Comparison of ENCODE assay signal across 1 cellular context in the genomic region with DNA sequence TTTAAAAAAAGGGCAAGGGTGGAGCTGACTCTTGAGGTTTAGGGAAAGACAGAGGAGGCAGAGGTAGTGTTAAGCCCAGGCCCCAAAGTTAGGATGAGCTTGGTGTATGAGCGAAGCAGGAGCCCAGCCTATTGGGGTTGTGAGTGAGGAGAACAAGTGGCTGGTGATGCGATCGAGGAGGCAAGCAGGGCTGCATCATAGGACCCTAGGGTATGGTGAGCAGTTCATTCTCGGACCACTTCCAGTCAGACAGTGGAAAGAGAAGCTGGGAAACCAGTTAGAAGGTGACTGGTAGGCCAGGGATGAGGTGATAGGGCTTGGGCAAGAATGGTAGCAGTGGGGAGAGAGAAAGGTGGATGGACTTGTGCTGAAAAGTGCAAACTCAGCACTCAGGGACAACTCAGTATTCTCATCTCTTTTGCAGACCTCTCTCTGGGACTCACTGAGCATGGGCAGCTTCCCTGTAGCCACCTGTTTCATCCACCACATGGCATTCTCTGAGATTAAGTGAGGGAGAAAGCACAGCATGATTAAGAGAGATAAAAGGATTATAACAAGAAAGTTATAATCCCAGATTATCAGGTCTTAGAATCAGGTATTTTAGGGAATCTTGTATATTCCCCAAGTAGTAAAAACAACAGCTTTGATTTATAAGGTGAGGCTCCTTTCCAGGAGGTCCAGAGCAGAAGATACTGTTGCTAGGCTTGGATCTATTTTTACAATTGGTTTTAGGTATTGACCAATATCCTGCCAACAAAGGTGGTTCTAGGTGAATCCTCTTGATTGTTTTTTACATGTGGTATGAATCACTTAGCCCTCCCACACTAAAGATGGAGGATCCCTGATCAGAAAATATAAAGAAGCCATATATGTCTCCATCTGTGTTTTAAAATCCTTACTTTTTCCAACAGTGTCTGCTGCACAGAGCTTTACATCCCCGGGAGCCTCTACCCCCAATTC.
TF ChIP-seq lines count a peak whose summit lies in the region.

No MANE protein-coding gene starts in this region.

TF ChIP-seq in GM23338, 12 proteins besides CTCF, POLR2A, EP300 and RAD21 (continued from another document):
- TF ChIP-seq, protein P1, sequence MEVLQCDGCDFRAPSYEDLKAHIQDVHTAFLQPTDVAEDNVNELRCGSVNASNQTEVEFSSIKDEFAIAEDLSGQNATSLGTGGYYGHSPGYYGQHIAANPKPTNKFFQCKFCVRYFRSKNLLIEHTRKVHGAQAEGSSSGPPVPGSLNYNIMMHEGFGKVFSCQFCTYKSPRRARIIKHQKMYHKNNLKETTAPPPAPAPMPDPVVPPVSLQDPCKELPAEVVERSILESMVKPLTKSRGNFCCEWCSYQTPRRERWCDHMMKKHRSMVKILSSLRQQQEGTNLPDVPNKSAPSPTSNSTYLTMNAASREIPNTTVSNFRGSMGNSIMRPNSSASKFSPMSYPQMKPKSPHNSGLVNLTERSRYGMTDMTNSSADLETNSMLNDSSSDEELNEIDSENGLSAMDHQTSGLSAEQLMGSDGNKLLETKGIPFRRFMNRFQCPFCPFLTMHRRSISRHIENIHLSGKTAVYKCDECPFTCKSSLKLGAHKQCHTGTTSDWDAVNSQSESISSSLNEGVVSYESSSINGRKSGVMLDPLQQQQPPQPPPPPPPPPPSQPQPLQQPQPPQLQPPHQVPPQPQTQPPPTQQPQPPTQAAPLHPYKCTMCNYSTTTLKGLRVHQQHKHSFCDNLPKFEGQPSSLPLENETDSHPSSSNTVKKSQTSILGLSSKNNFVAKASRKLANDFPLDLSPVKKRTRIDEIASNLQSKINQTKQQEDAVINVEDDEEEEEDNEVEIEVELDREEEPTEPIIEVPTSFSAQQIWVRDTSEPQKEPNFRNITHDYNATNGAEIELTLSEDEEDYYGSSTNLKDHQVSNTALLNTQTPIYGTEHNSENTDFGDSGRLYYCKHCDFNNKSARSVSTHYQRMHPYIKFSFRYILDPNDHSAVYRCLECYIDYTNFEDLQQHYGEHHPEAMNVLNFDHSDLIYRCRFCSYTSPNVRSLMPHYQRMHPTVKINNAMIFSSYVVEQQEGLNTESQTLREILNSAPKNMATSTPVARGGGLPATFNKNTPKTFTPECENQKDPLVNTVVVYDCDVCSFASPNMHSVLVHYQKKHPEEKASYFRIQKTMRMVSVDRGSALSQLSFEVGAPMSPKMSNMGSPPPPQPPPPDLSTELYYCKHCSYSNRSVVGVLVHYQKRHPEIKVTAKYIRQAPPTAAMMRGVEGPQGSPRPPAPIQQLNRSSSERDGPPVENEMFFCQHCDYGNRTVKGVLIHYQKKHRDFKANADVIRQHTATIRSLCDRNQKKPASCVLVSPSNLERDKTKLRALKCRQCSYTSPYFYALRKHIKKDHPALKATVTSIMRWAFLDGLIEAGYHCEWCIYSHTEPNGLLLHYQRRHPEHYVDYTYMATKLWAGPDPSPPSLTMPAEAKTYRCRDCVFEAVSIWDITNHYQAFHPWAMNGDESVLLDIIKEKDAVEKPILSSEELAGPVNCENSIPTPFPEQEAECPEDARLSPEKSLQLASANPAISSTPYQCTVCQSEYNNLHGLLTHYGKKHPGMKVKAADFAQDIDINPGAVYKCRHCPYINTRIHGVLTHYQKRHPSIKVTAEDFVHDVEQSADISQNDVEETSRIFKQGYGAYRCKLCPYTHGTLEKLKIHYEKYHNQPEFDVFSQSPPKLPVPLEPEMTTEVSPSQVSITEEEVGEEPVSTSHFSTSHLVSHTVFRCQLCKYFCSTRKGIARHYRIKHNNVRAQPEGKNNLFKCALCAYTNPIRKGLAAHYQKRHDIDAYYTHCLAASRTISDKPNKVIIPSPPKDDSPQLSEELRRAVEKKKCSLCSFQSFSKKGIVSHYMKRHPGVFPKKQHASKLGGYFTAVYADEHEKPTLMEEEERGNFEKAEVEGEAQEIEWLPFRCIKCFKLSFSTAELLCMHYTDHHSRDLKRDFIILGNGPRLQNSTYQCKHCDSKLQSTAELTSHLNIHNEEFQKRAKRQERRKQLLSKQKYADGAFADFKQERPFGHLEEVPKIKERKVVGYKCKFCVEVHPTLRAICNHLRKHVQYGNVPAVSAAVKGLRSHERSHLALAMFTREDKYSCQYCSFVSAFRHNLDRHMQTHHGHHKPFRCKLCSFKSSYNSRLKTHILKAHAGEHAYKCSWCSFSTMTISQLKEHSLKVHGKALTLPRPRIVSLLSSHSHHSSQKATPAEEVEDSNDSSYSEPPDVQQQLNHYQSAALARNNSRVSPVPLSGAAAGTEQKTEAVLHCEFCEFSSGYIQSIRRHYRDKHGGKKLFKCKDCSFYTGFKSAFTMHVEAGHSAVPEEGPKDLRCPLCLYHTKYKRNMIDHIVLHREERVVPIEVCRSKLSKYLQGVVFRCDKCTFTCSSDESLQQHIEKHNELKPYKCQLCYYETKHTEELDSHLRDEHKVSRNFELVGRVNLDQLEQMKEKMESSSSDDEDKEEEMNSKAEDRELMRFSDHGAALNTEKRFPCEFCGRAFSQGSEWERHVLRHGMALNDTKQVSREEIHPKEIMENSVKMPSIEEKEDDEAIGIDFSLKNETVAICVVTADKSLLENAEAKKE (CRISPR knock-in tag; IDR thresholded peaks at IDR 0.05) = no peak
- TF ChIP-seq, protein P2, sequence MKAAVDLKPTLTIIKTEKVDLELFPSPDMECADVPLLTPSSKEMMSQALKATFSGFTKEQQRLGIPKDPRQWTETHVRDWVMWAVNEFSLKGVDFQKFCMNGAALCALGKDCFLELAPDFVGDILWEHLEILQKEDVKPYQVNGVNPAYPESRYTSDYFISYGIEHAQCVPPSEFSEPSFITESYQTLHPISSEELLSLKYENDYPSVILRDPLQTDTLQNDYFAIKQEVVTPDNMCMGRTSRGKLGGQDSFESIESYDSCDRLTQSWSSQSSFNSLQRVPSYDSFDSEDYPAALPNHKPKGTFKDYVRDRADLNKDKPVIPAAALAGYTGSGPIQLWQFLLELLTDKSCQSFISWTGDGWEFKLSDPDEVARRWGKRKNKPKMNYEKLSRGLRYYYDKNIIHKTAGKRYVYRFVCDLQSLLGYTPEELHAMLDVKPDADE (IDR thresholded peaks at IDR 0.05) = no peak
- TF ChIP-seq, protein P3, sequence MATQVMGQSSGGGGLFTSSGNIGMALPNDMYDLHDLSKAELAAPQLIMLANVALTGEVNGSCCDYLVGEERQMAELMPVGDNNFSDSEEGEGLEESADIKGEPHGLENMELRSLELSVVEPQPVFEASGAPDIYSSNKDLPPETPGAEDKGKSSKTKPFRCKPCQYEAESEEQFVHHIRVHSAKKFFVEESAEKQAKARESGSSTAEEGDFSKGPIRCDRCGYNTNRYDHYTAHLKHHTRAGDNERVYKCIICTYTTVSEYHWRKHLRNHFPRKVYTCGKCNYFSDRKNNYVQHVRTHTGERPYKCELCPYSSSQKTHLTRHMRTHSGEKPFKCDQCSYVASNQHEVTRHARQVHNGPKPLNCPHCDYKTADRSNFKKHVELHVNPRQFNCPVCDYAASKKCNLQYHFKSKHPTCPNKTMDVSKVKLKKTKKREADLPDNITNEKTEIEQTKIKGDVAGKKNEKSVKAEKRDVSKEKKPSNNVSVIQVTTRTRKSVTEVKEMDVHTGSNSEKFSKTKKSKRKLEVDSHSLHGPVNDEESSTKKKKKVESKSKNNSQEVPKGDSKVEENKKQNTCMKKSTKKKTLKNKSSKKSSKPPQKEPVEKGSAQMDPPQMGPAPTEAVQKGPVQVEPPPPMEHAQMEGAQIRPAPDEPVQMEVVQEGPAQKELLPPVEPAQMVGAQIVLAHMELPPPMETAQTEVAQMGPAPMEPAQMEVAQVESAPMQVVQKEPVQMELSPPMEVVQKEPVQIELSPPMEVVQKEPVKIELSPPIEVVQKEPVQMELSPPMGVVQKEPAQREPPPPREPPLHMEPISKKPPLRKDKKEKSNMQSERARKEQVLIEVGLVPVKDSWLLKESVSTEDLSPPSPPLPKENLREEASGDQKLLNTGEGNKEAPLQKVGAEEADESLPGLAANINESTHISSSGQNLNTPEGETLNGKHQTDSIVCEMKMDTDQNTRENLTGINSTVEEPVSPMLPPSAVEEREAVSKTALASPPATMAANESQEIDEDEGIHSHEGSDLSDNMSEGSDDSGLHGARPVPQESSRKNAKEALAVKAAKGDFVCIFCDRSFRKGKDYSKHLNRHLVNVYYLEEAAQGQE (IDR thresholded peaks at IDR 0.05; ENCODE audit: unreplicated experiment) = no peak
- no peak for TF ChIP-seq NANOG (IDR thresholded peaks at IDR 0.05; ENCODE audit: borderline replicate concordance)
TF ChIP-seq in GM23338: peak in this region for 0.
